In genomic region chr19:56121180-56122167, GRCh38 we compare ENCODE assay signal across 1 cellular context.
TF ChIP-seq lines count a peak whose summit lies in the region.

Gene ZNF787, minus strand, starts transcription at chr19:56121295. Its CDS starts 18,078 bp downstream, at chr19:56103217.

TF ChIP-seq in HepG2, 621 proteins besides CTCF, POLR2A, EP300 and RAD21 (continued from another document and continues in another):
- TF ChIP-seq ZNF614 (CRISPR knock-in tag; IDR thresholded peaks at IDR 0.05; ENCODE audit: borderline replicate concordance), result peak; percentile 36; the same call in 1 of the 2 replicates
- no peak for TF ChIP-seq ISX (CRISPR knock-in tag; conservative IDR thresholded peaks at IDR 0.05)
- no peak for TF ChIP-seq TRIM22 (IDR thresholded peaks at IDR 0.05)
- TF ChIP-seq ZNF615 (CRISPR knock-in tag; IDR thresholded peaks at IDR 0.05; ENCODE audit: borderline replicate concordance), result no peak
- TF ChIP-seq ZNF501 (CRISPR knock-in tag; IDR thresholded peaks at IDR 0.05), result peak; percentile 87; the same call in 1 of the 2 replicates
- TF ChIP-seq HNRNPL (IDR thresholded peaks at IDR 0.05; ENCODE audit: low read depth, low read length), result no peak
- TF ChIP-seq RARA (CRISPR knock-in tag; IDR thresholded peaks at IDR 0.05), result no peak
- TF ChIP-seq ZNF564 (CRISPR knock-in tag; IDR thresholded peaks at IDR 0.05), result no peak
- peak; percentile 84 for TF ChIP-seq PAXIP1 (CRISPR knock-in tag; conservative IDR thresholded peaks at IDR 0.05)
- TF ChIP-seq MIXL1 (CRISPR knock-in tag; IDR thresholded peaks at IDR 0.05), result no peak
- no peak for TF ChIP-seq ZNF577 (CRISPR knock-in tag; IDR thresholded peaks at IDR 0.05; ENCODE audit: borderline replicate concordance, low read depth)
- TF ChIP-seq ZEB1 (IDR thresholded peaks at IDR 0.05; ENCODE audit: insufficient replicate concordance, low read depth), result peak; percentile 15
- TF ChIP-seq RFXAP (CRISPR knock-in tag; IDR thresholded peaks at IDR 0.05; ENCODE audit: borderline replicate concordance), result no peak
- peak; percentile 75 for TF ChIP-seq ZGPAT (CRISPR knock-in tag; IDR thresholded peaks at IDR 0.05)
- TF ChIP-seq CHD4 (IDR thresholded peaks at IDR 0.05; ENCODE audit: borderline replicate concordance, low read length), result no peak
- peak; percentile 67 for TF ChIP-seq ETV6 (CRISPR knock-in tag; conservative IDR thresholded peaks at IDR 0.05)
- no peak for TF ChIP-seq ZNF367 (CRISPR knock-in tag; IDR thresholded peaks at IDR 0.05; ENCODE audit: borderline replicate concordance)
- TF ChIP-seq TBP (CRISPR knock-in tag; IDR thresholded peaks at IDR 0.05), result no peak
- peak; percentile 3; the same call in 1 of the 2 replicates for TF ChIP-seq HNF4G (IDR thresholded peaks at IDR 0.05; ENCODE audit: borderline replicate concordance, low read depth, low read length)
- TF ChIP-seq HNF4G (CRISPR knock-in tag; IDR thresholded peaks at IDR 0.05; ENCODE audit: borderline replicate concordance, low read depth), result peak; percentile 44; the same call in 1 of the 2 replicates
- no peak for TF ChIP-seq ZBTB4 (CRISPR knock-in tag; IDR thresholded peaks at IDR 0.05; ENCODE audit: borderline replicate concordance)
- no peak for TF ChIP-seq TMF1 (CRISPR knock-in tag; IDR thresholded peaks at IDR 0.05; ENCODE audit: low read depth)
- TF ChIP-seq ZNF567 (CRISPR knock-in tag; IDR thresholded peaks at IDR 0.05; ENCODE audit: borderline replicate concordance), result 0 out of 2 replicates have a peak, but pooled peaks have one; percentile 24
- no peak for TF ChIP-seq MYNN (CRISPR knock-in tag; IDR thresholded peaks at IDR 0.05; ENCODE audit: low read depth)
- TF ChIP-seq THAP8 (CRISPR knock-in tag; IDR thresholded peaks at IDR 0.05; ENCODE audit: borderline replicate concordance), result no peak
- no peak for TF ChIP-seq ZNF766 (CRISPR knock-in tag; IDR thresholded peaks at IDR 0.05; ENCODE audit: borderline replicate concordance)
- no peak for TF ChIP-seq ZUFSP (CRISPR knock-in tag; IDR thresholded peaks at IDR 0.05; ENCODE audit: borderline replicate concordance)
- TF ChIP-seq ZBTB8A (CRISPR knock-in tag; IDR thresholded peaks at IDR 0.05; ENCODE audit: borderline replicate concordance, low read depth), result no peak
- no peak for TF ChIP-seq ZNF780A (CRISPR knock-in tag; IDR thresholded peaks at IDR 0.05)
- peak; percentile 79 for TF ChIP-seq ARID4A (CRISPR knock-in tag; IDR thresholded peaks at IDR 0.05; ENCODE audit: borderline replicate concordance)
- no peak; the same call in 1 of the 2 replicates for TF ChIP-seq CBX5 (CRISPR knock-in tag; IDR thresholded peaks at IDR 0.05; ENCODE audit: borderline replicate concordance)
- peak; percentile 79 for TF ChIP-seq POGZ (CRISPR knock-in tag; IDR thresholded peaks at IDR 0.05)
- TF ChIP-seq E2F5 (CRISPR knock-in tag; conservative IDR thresholded peaks at IDR 0.05), result no peak
- TF ChIP-seq ZNF17 (CRISPR knock-in tag; IDR thresholded peaks at IDR 0.05), result no peak
- TF ChIP-seq ZNF234 (CRISPR knock-in tag; conservative IDR thresholded peaks at IDR 0.05), result no peak
- no peak for TF ChIP-seq ZNF710 (CRISPR knock-in tag; IDR thresholded peaks at IDR 0.05; ENCODE audit: borderline replicate concordance)
- TF ChIP-seq ZNF543 (CRISPR knock-in tag; IDR thresholded peaks at IDR 0.05), result peak; percentile 88; the same call in 1 of the 2 replicates
- TF ChIP-seq PAWR (CRISPR knock-in tag; IDR thresholded peaks at IDR 0.05; ENCODE audit: borderline replicate concordance), result peak; percentile 68; the same call in 1 of the 2 replicates
- peak; percentile 89 for TF ChIP-seq PHF21A (CRISPR knock-in tag; IDR thresholded peaks at IDR 0.05)
- TF ChIP-seq ELF3 (CRISPR knock-in tag; IDR thresholded peaks at IDR 0.05), result peak; percentile 89
- no peak for TF ChIP-seq RFX3 (CRISPR knock-in tag; IDR thresholded peaks at IDR 0.05)
- no peak for TF ChIP-seq ZBTB21 (CRISPR knock-in tag; IDR thresholded peaks at IDR 0.05)
- TF ChIP-seq ZNF224 (CRISPR knock-in tag; IDR thresholded peaks at IDR 0.05), result 0 out of 2 replicates have a peak, but pooled peaks have one; percentile 11
- no peak for TF ChIP-seq CC2D1A (CRISPR knock-in tag; IDR thresholded peaks at IDR 0.05)
